ENCODE assay signal across 9 cellular contexts in the genomic region with DNA sequence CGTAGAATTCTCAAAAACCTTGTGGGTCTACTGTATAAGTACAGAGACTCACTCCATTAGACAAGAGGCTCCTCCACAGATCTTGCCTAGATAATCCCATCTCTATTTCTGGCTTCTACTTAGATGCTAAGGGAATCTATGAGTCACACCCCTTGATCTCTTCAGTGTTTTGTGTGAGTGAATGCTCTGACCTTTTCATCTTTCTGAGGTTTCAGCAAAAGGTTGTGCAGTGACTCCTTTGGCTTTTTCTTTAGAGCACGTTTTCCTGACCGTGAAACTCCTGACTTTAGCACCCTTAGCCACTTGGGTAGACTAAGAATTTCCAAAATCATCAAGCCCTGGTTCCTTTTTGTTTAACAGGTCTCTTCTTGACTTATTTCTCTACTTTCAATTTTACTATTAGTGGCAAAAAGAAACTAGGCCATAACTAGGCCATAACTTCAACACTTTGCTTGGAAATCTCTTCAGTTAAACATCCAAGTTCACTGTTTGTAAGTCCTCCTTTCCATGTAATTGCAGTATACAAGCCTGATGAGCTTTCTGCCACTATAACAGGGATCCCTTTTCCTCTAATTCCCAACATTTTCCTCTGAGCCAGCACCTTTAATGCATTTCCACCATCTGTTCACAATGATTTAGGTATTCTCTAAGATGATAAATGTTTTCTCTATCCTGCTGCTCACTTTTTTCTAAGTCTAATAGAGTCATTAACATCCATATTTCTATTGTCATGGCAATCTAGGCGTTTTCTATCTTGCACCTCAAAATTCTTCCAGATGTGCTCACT.
DNase-seq lines count a peak whose midpoint lies in the region; ATAC-seq and FAIRE-seq lines count a peak whose summit lies in the region.
"Had no signal": no experiment of that assay in that cellular context is flagged by ENCODE, and none has a peak within 500 bp of the region (broad histone marks: within the 10 kb centered on the region; RNA-seq: fewer than 3 reads in every experiment).

No MANE protein-coding gene starts in this region.

- peaks cover 21% of the 10 kb centered on the region for H3K9me3 Mint-ChIP-seq in activated T-cell treated with anti-CD3 and anti-CD28 coated beads, Interleukin-2, amount 50 U/mL, for 24 hours
- H3K9me3 Mint-ChIP-seq in activated naive CD8-positive, alpha-beta T cell (ENCODE audit: low read depth): peaks cover 3% of the 10 kb centered on the region
- no peaks in the 10 kb centered on the region for H3K9me3 Mint-ChIP-seq in stimulated activated effector memory CD8-positive, alpha-beta T cell treated with anti-CD3 and anti-CD28 coated beads, Interleukin-12 subunit alpha, Interleukin-12 subunit beta, amount 100 ng/mL, for 72 hours

- peak overlapping the region; percentile 41 for H3K4me3 Mint-ChIP-seq in activated T-cell treated with anti-CD3 and anti-CD28 coated beads, Interleukin-2, amount 50 U/mL, for 24 hours
- H3K4me3 Mint-ChIP-seq in activated naive CD8-positive, alpha-beta T cell: peak overlapping the region; percentile 60
- H3K4me3 Mint-ChIP-seq in stimulated activated effector memory CD8-positive, alpha-beta T cell treated with anti-CD3 and anti-CD28 coated beads, Interleukin-12 subunit alpha, Interleukin-12 subunit beta, amount 100 ng/mL, for 72 hours: peak overlapping the region; percentile 52

- FAIRE-seq in HTR-8/SVneo (lab: Jason Lieb, UNC): no peak

- DNase-seq in activated T-cell treated with anti-CD3 and anti-CD28 coated beads, Interleukin-2, amount 50 U/mL, for 24 hours: no peak
- DNase-seq in activated T-cell treated with anti-CD3 and anti-CD28 coated beads, Interleukin-2, amount 50 U/mL, for 1 hour: no peak
- DNase-seq in stimulated activated effector memory CD8-positive, alpha-beta T cell treated with anti-CD3 and anti-CD28 coated beads, Interleukin-12 subunit alpha, Interleukin-12 subunit beta, amount 100 ng/mL, for 72 hours (ENCODE audit: low spot score in 2 of 2): peak in 1 of 2 donors; percentile 62
- DNase-seq in HTR-8/SVneo (ENCODE audit: insufficient read length, low spot score) (no peak), inferior parietal cortex (ENCODE audit: extremely low spot score) (no peak)
- DNase-seq in stimulated activated naive CD4-positive, alpha-beta T cell (lab: John Stamatoyannopoulos, UW): no peak
- DNase-seq: PC-9 had no signal

- ATAC-seq in HG02840 (IDR thresholded peaks at IDR 0.05; ENCODE audit: low FRiP score, unreplicated experiment): peak; percentile 56
- peak; percentile 99 for ATAC-seq in stimulated activated effector memory CD8-positive, alpha-beta T cell treated with anti-CD3 and anti-CD28 coated beads, Interleukin-12 subunit alpha, Interleukin-12 subunit beta, amount 100 ng/mL, for 72 hours

- no peaks in the 10 kb centered on the region for H3K27me3 Mint-ChIP-seq in activated T-cell treated with anti-CD3 and anti-CD28 coated beads, Interleukin-2, amount 50 U/mL, for 24 hours
- no peaks in the 10 kb centered on the region for H3K27me3 Mint-ChIP-seq in activated naive CD8-positive, alpha-beta T cell

- H3K36me3 Mint-ChIP-seq in activated T-cell treated with anti-CD3 and anti-CD28 coated beads, Interleukin-2, amount 50 U/mL, for 24 hours (ENCODE audit: low read depth): peaks cover 77% of the 10 kb centered on the region
- peaks cover 39% of the 10 kb centered on the region for H3K36me3 Mint-ChIP-seq in activated naive CD8-positive, alpha-beta T cell
- peaks cover 19% of the 10 kb centered on the region for H3K36me3 Mint-ChIP-seq in stimulated activated effector memory CD8-positive, alpha-beta T cell treated with anti-CD3 and anti-CD28 coated beads, Interleukin-12 subunit alpha, Interleukin-12 subunit beta, amount 100 ng/mL, for 72 hours

- H3K27ac Mint-ChIP-seq in activated T-cell treated with anti-CD3 and anti-CD28 coated beads, Interleukin-2, amount 50 U/mL, for 24 hours: peak overlapping the region; percentile 94
- peak overlapping the region; percentile 80 for H3K27ac Mint-ChIP-seq in activated naive CD8-positive, alpha-beta T cell
- peak overlapping the region; percentile 88 for H3K27ac Mint-ChIP-seq in stimulated activated effector memory CD8-positive, alpha-beta T cell treated with anti-CD3 and anti-CD28 coated beads, Interleukin-12 subunit alpha, Interleukin-12 subunit beta, amount 100 ng/mL, for 72 hours

- H3K4me1 Mint-ChIP-seq in activated T-cell treated with anti-CD3 and anti-CD28 coated beads, Interleukin-2, amount 50 U/mL, for 24 hours (ENCODE audit: low read depth): peaks cover 46% of the 10 kb centered on the region
- peaks cover 19% of the 10 kb centered on the region for H3K4me1 Mint-ChIP-seq in activated naive CD8-positive, alpha-beta T cell (ENCODE audit: low read depth)
- H3K4me1 Mint-ChIP-seq in stimulated activated effector memory CD8-positive, alpha-beta T cell treated with anti-CD3 and anti-CD28 coated beads, Interleukin-12 subunit alpha, Interleukin-12 subunit beta, amount 100 ng/mL, for 72 hours: peaks cover 39% of the 10 kb centered on the region
